ENCODE assay signal across 8 cellular contexts in the genomic region with DNA sequence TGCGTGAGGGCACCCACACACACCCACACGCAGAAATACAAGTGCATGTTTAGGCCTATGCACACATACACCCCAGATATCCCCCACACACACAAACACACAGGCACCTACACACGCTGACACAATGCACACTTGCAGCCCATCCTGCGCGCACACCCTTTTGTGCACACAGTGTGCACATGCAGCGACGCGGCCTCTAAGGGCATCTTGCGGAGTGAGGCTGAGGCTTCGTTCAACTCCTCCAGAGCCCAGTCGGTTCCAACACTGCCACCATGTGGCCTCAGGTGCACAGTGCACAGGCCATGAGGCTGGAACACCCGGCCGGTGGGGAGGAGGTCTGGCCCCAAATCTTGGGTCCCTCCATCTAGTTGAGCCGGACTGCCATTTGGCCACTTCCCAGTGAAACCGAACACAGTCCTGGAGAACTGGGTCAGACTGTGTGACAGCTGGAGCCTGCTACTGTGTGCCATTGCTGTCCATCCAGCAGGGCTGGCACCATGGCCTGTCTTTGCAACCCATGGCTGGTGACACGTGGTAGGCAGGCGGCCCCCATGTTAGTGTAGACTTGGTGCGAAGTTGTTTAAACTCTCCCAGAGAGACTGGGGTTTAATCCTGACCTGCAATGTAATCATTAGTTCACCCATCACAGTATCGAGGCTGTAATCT.
DNase-seq lines count a peak whose midpoint lies in the region; ATAC-seq and TF ChIP-seq lines count a peak whose summit lies in the region.

No MANE protein-coding gene starts in this region.

- H3K27ac ChIP-seq in VCaP = no peak overlapping the region

- no peak overlapping the region for H3K4me3 ChIP-seq in H7 (ENCODE audit: insufficient read depth, low read depth, low read length)

- peak; percentile 98 for TF ChIP-seq CTCF in VCaP (conservative IDR thresholded peaks at IDR 0.05)

- DNase-seq in COR-L47 (lab: John Stamatoyannopoulos, UW) (peak; percentile 72), H7 (peak; percentile 91), NCI-H2029 (lab: John Stamatoyannopoulos, UW) (peak; percentile 41), T47D (ENCODE audit: low read depth in 1 of 2, low spot score in 1 of 2) (peak; percentile 81 to 87), iris pigment epithelial cell (ENCODE audit: low read depth) (peak; percentile 65)
- DNase-seq in stimulated activated CD4-positive, alpha-beta T cell treated with anti-CD3 and anti-CD28 coated beads, Interleukin-15, amount 100 ng/mL, for 48 hours (ENCODE audit: low read depth in 2 of 2) = peak; percentile 40 to 61

- H3K27me3 ChIP-seq in H7 (ENCODE audit: control insufficient read depth, insufficient read depth, low read length) = no peaks in the 10 kb centered on the region

- in situ Hi-C loops in T47D (cut with HindIII; ENCODE audit: low pct_unique_long_range_greater_than_20kb, low sequenced_read_pairs) = no loop called here

- no peak for ATAC-seq in GM18909 (IDR thresholded peaks at IDR 0.05; ENCODE audit: poor library complexity, unreplicated experiment)

- no peaks in the 10 kb centered on the region for H3K36me3 ChIP-seq in H7 (replicated peaks; ENCODE audit: control insufficient read depth, insufficient read depth, low read length)

Comparison
In these comparisons a context has a peak if more than half of its experiments do, and no peak if none do; other contexts are left out.
1. DNase-seq: peak in every context shown above with its lines; median percentile 91 in H7; 84 in T47D; 72 in COR-L47; 65 in iris pigment epithelial cell; 50 in stimulated activated CD4-positive, alpha-beta T cell treated with anti-CD3 and anti-CD28 coated beads, Interleukin-15, amount 100 ng/mL, for 48 hours; 41 in NCI-H2029.